In genomic region chr4:170007113-170007512, GRCh38 we compare ENCODE assay signal across 23 cellular contexts. TPM values are rescaled to one million over a fixed set of nuclear protein-coding genes. Genes with fewer than 3 reads are reported as not detected.
A peak's percentile ranks its signal among the peaks of the same experiment; 100 is the strongest.
DNase-seq lines count a peak whose midpoint lies in the region; ATAC-seq, FAIRE-seq and TF ChIP-seq lines count a peak whose summit lies in the region.
"Had no signal": no experiment of that assay in that cellular context is flagged by ENCODE, and none has a peak within 500 bp of the region (broad histone marks: within the 10 kb centered on the region; RNA-seq: fewer than 3 reads in every experiment).

No MANE protein-coding gene starts in this region.

- FAIRE-seq in RCC 7860 (lab: Jason Lieb, UNC) (peak; percentile 86), K562 (lab: Jason Lieb, UNC) (peak; percentile 94), kidney (lab: Jason Lieb, UNC) (no peak)
- FAIRE-seq: H54, TTC549 had no signal

- no TSS peak for BruUV-seq in K562 (replicated peaks; lab: Mats Ljungman, UMichigan)

- H3K4me1 ChIP-seq in K562 (replicated peaks in 1 of 2; ENCODE audit: control insufficient read depth in 2 of 2, insufficient read depth in 2 of 2, low read length in 2 of 2) (peaks cover 0 to 13% of the 10 kb centered on the region in 2 experiments; a peak in 3 of 5 replicates), gastrocnemius medialis (peaks cover 5 to 50% of the 10 kb centered on the region in 2 donors), kidney (ENCODE audit: control insufficient read depth in 1 of 2, insufficient read depth in 1 of 2, low read depth in 1 of 2, low read length in 2 of 2) (peaks cover 0 to 3% of the 10 kb centered on the region in 2 donors)
- H3K4me1 ChIP-seq in CD8-positive, alpha-beta T cell (ENCODE audit: insufficient read depth, low read length), result no peaks in the 10 kb centered on the region
- H3K4me1 ChIP-seq: BE2C had no signal

- H3K27ac ChIP-seq in K562 (ENCODE audit: extremely low read depth, low read depth, low read length) (no peak overlapping the region), gastrocnemius medialis (peak overlapping the region; percentile 3 to 75 (median 49)), kidney (ENCODE audit: low read depth in 2 of 2, low read length in 2 of 2) (no peak overlapping the region)
- no peak overlapping the region for H3K27ac ChIP-seq in CD8-positive, alpha-beta T cell (ENCODE audit: low read depth, low read length)
- H3K27ac ChIP-seq: SK-N-MC had no signal

- 2% methylated on average over 4 of the region's 4 CpGs for WGBS in K562 (ENCODE audit: insufficient coverage, low coverage, missing lambda C conversion rate)

- no peak overlapping the region for H3K4me3 ChIP-seq in K562
- no peak overlapping the region for H3K4me3 ChIP-seq in gastrocnemius medialis
- H3K4me3 ChIP-seq in CD8-positive, alpha-beta T cell (ENCODE audit: low read depth, low read length), result no peak overlapping the region
- H3K4me3 ChIP-seq in kidney (ENCODE audit: low read length in 2 of 2), result no peak overlapping the region
- H3K4me3 ChIP-seq: SK-N-MC had no signal

- ATAC-seq in K562, result peak; percentile 96
- ATAC-seq in gastrocnemius medialis, result peak; percentile 52 to 57
- no peak for ATAC-seq in activated naive CD4-positive, alpha-beta T cell treated with anti-CD3 and anti-CD28 coated beads, Interleukin-2, amount 50 U/mL, for 72 hours
- ATAC-seq in CD8-positive, alpha-beta T cell, result no peak
- ATAC-seq in HG03196 (IDR thresholded peaks at IDR 0.05; ENCODE audit: unreplicated experiment), result no peak

- H3K9ac ChIP-seq in K562 (ENCODE audit: insufficient read depth in 1 of 2, low read depth in 2 of 2, low read length in 2 of 2) (no peak overlapping the region), kidney (ENCODE audit: low read length in 2 of 2) (no peak overlapping the region)

- no peak for TF ChIP-seq POLR2A in K562 (conservative IDR thresholded peaks at IDR 0.05)
- no peak for TF ChIP-seq POLR2A in gastrocnemius medialis (IDR thresholded peaks at IDR 0.05)

- no peaks in the 10 kb centered on the region for H3K36me3 Mint-ChIP-seq in activated naive CD4-positive, alpha-beta T cell treated with anti-CD3 and anti-CD28 coated beads, Interleukin-2, amount 50 U/mL, for 72 hours
- no peaks in the 10 kb centered on the region for H3K36me3 Mint-ChIP-seq in CD8-positive, alpha-beta T cell
- H3K36me3 Mint-ChIP-seq: activated naive CD4-positive, alpha-beta T cell treated with anti-CD3 and anti-CD28 coated beads, Interleukin-2, amount 10 ng/mL, durations not matched to agents 7 days and 5 days; memory B cell had no signal

- H3K36me3 ChIP-seq in K562 (ENCODE audit: control insufficient read depth, insufficient read depth, low read length) (no peaks in the 10 kb centered on the region), gastrocnemius medialis (no peaks in the 10 kb centered on the region), kidney (ENCODE audit: control insufficient read depth in 1 of 2, insufficient read depth in 2 of 2, low read length in 2 of 2) (no peaks in the 10 kb centered on the region)
- no peaks in the 10 kb centered on the region for H3K36me3 ChIP-seq in CD8-positive, alpha-beta T cell (ENCODE audit: insufficient read depth, low read length)
- H3K36me3 ChIP-seq: BE2C had no signal

- H3K4me1 Mint-ChIP-seq in CD8-positive, alpha-beta T cell (ENCODE audit: low read depth), result peaks cover 9% of the 10 kb centered on the region
- H3K4me1 Mint-ChIP-seq: activated naive CD4-positive, alpha-beta T cell treated with anti-CD3 and anti-CD28 coated beads, Interleukin-2, amount 10 ng/mL, durations not matched to agents 7 days and 5 days had no signal

- in situ Hi-C loops in K562 (cut with MboI), result no loop called here
- in situ Hi-C loops in gastrocnemius medialis (cut with MboI; ENCODE audit: low sequenced_read_pairs in 4 of 4), result no loop called here

- CTCF ChIA-PET in K562 (lab: Yijun Ruan, JAX; ENCODE audit: low intra/inter-chr PET ratio), result no interaction called here
- CTCF ChIA-PET in CD8-positive, alpha-beta T cell (lab: Charles Lee), result interaction anchor here (1.1 kb wide), 1 partner anchor 197 kb away, joined by 3 read pairs; no protein-coding TSS in a partner anchor

- H3K79me2 ChIP-seq in K562 (ENCODE audit: control insufficient read depth, insufficient read depth, low read length), result no peaks in the 10 kb centered on the region

- H4K20me1 ChIP-seq in K562 (replicated peaks; ENCODE audit: control insufficient read depth, insufficient read depth, low read length), result no peaks in the 10 kb centered on the region

- DNase-seq in HUDEP-2 (lab: John Stamatoyannopoulos, UW; ENCODE audit: unreplicated experiment in 76 of 76) (peak in 72 of 76 experiments; percentile 8 to 89 (median 64)), RCC 7860 (ENCODE audit: low spot score) (peak; percentile 68), K562 (ENCODE audit: extremely low read depth in 1 of 4, low spot score in 3 of 4) (peak; percentile 63 to 80 (median 66)), gastrocnemius medialis (peak; percentile 10 to 22), kidney (no peak)
- no peak for DNase-seq in activated naive CD4-positive, alpha-beta T cell treated with anti-CD3 and anti-CD28 coated beads, Interleukin-2, amount 50 U/mL, for 72 hours (ENCODE audit: low spot score in 2 of 2)
- no peak for DNase-seq in CD8-positive, alpha-beta T cell
- DNase-seq: activated naive CD4-positive, alpha-beta T cell treated with anti-CD3 and anti-CD28 coated beads, Interleukin-2, amount 10 ng/mL, durations not matched to agents 7 days and 5 days; BE2C; dermis blood vessel endothelial cell; glutamatergic neuron; islet precursor cell; NCI-H1436 treated with DMSO at 0.1 percent for 48 hours; NCI-H345; nephron progenitor cell; trophoblast cell had no signal

- H3K9me3 Mint-ChIP-seq in activated naive CD4-positive, alpha-beta T cell treated with anti-CD3 and anti-CD28 coated beads, Interleukin-2, amount 50 U/mL, for 72 hours, result no peaks in the 10 kb centered on the region
- H3K9me3 Mint-ChIP-seq in CD8-positive, alpha-beta T cell, result no peaks in the 10 kb centered on the region
- H3K9me3 Mint-ChIP-seq: activated naive CD4-positive, alpha-beta T cell treated with anti-CD3 and anti-CD28 coated beads, Interleukin-2, amount 10 ng/mL, durations not matched to agents 7 days and 5 days had no signal

- no peak overlapping the region for H3K4me3 Mint-ChIP-seq in CD8-positive, alpha-beta T cell
- H3K4me3 Mint-ChIP-seq: activated naive CD4-positive, alpha-beta T cell treated with anti-CD3 and anti-CD28 coated beads, Interleukin-2, amount 10 ng/mL, durations not matched to agents 7 days and 5 days; memory B cell; nephron progenitor cell had no signal

- TF ChIP-seq CTCF in K562 (IDR thresholded peaks at IDR 0.05 in 2 of 3, conservative IDR thresholded peaks at IDR 0.05 in 1 of 3; ENCODE audit: insufficient read depth in 2 of 3, low read depth in 1 of 3, low read length in 3 of 3) (no peak), gastrocnemius medialis (IDR thresholded peaks at IDR 0.05 in 4 of 5, conservative IDR thresholded peaks at IDR 0.05 in 1 of 5) (no peak), kidney (IDR thresholded peaks at IDR 0.05; ENCODE audit: borderline replicate concordance, extremely low read depth, insufficient read depth) (no peak)
- no peak for TF ChIP-seq CTCF in CD8-positive, alpha-beta T cell (IDR thresholded peaks at IDR 0.05)

- TF ChIP-seq RAD21 in K562 (CRISPR knock-in tag; conservative IDR thresholded peaks at IDR 0.05 in 1 of 2, IDR thresholded peaks at IDR 0.05 in 1 of 2), result 0 out of 4 replicates have a peak, but pooled peaks of 1 of the 2 experiments have one; percentile 19

- H2AFZ ChIP-seq in K562 (ENCODE audit: low read depth, low read length), result no peak overlapping the region

- H3K27ac Mint-ChIP-seq in activated naive CD4-positive, alpha-beta T cell treated with anti-CD3 and anti-CD28 coated beads, Interleukin-2, amount 50 U/mL, for 72 hours, result no peak overlapping the region
- H3K27ac Mint-ChIP-seq in CD8-positive, alpha-beta T cell, result no peak overlapping the region
- H3K27ac Mint-ChIP-seq: activated naive CD4-positive, alpha-beta T cell treated with anti-CD3 and anti-CD28 coated beads, Interleukin-2, amount 10 ng/mL, durations not matched to agents 7 days and 5 days; memory B cell; nephron progenitor cell; progenitor cell of endocrine pancreas had no signal

- peak; percentile 94 for TF ChIP-seq EP300 in K562 (IDR thresholded peaks at IDR 0.05; ENCODE audit: low read length)

- H3K27me3 Mint-ChIP-seq in CD8-positive, alpha-beta T cell (ENCODE audit: low read depth), result peaks cover 5% of the 10 kb centered on the region
- H3K27me3 Mint-ChIP-seq: brain, progenitor cell of endocrine pancreas had no signal

- intact Hi-C loops in K562 (cut with micrococcal nuclease) (loop anchor here (2.0 kb wide), 1 partner anchor 20 kb away; the partner anchor contains the start of gene MFAP3L), gastrocnemius medialis (cut with DNase I; ENCODE audit: low total_unique reads) (loop anchor here (10.0 kb wide), 1 partner anchor 102 kb away; no protein-coding TSS in a partner anchor), kidney (cut with DNase I) (no loop called here)
- intact Hi-C loops in CD8-positive, alpha-beta T cell (cut with DNase I, micrococcal nuclease), result no loop called here

- H3K9me3 ChIP-seq in K562 (replicated peaks; ENCODE audit: control insufficient read depth, insufficient read depth, low read depth, low read length), result no peaks in the 10 kb centered on the region
- H3K9me3 ChIP-seq in gastrocnemius medialis, result no peaks in the 10 kb centered on the region
- H3K9me3 ChIP-seq in CD8-positive, alpha-beta T cell (ENCODE audit: low read length), result no peaks in the 10 kb centered on the region
- H3K9me3 ChIP-seq in kidney (ENCODE audit: control insufficient read depth in 1 of 2, low read length in 2 of 2), result no peaks in the 10 kb centered on the region
- H3K9me3 ChIP-seq: BE2C had no signal

- POLR2A ChIA-PET in K562 (lab: Yijun Ruan, JAX), result interaction anchor here (0.7 kb wide), 1 partner anchor 334 kb away, joined by 4 read pairs; no protein-coding TSS in a partner anchor
- POLR2A ChIA-PET in CD8-positive, alpha-beta T cell (lab: Charles Lee), result no interaction called here

- H3K4me2 ChIP-seq in K562 (ENCODE audit: insufficient read depth, low read length), result peak overlapping the region; percentile 53; the same call in 1 of the 2 replicates

- no peaks in the 10 kb centered on the region; a peak in 1 of 5 replicates for H3K27me3 ChIP-seq in K562 (ENCODE audit: control insufficient read depth in 2 of 2, insufficient read depth in 2 of 2, low read length in 2 of 2)
- H3K27me3 ChIP-seq in gastrocnemius medialis, result no peaks in the 10 kb centered on the region
- H3K27me3 ChIP-seq in CD8-positive, alpha-beta T cell (ENCODE audit: insufficient read depth, low read length), result no peaks in the 10 kb centered on the region
- H3K27me3 ChIP-seq: BE2C had no signal

- H3K9me1 ChIP-seq in K562 (ENCODE audit: control insufficient read depth, insufficient read depth, low read length), result no peaks in the 10 kb centered on the region

RNA-seq across cellular contexts. Expression of gene MFAP3L, which starts 19.1 kb away (rescaled TPM):
- total RNA-seq in K562 (2011; cell fraction: chromatin; rRNA removed; ENCODE audit: low replicate concordance), result not detected in 2 replicates
- total RNA-seq in K562 (2011; cell fraction: nucleolus; rRNA removed), result not detected in 2 replicates
- 0.73 TPM in 1 of 2 replicates, not detected in the other for total RNA-seq in K562 (2011; cell fraction: nucleoplasm; rRNA removed)
- total RNA-seq in K562 (2014; rRNA removed), result 0.09 and 0.16 TPM in 2 replicates
- total RNA-seq in K562 (2014; rRNA removed; fragmentation: Illumina TruSeq; extraction: Trizol), result 0.18 and 0.19 TPM in 2 replicates
- 0.15 and 0.25 TPM in 2 replicates for total RNA-seq in K562 (2015; rRNA removed; fragmentation: Illumina TruSeq; extraction: Trizol)
- 0.31 TPM in 1 of 2 replicates, not detected in the other for total RNA-seq in K562 (2021)
- polyA plus RNA-seq in K562 (2011; rRNA removed), result 0.22 TPM in 1 of 2 replicates, not detected in the other
- not detected in 2 replicates for polyA plus RNA-seq in K562 (2011; cell fraction: cytosol; rRNA removed)
- not detected in 2 replicates for polyA plus RNA-seq in K562 (2011; cell fraction: nucleus; rRNA removed)
- 0.08 and 0.53 TPM in 2 replicates for polyA plus RNA-seq in K562 (2012)
- polyA plus RNA-seq in K562 (2014; fragmentation: Illumina TruSeq; extraction: Trizol), result 0.21 TPM in 1 of 2 replicates, not detected in the other
- polyA plus RNA-seq in K562 (2014; fragmentation: Nextera tagmentation; extraction: Ambion mirVana), result under 1 TPM; 0.06 to 0.23 TPM
- polyA plus RNA-seq in K562 (2014; rRNA removed), result 0.32 TPM in 1 of 2 replicates, not detected in the other
- polyA minus RNA-seq in K562 (2011; rRNA and poly(A)+ RNA removed), result not detected in 2 replicates
- polyA minus RNA-seq in K562 (2011; cell fraction: cytosol; rRNA and poly(A)+ RNA removed), result not detected in 2 replicates
- 0.22 TPM in 1 of 2 replicates, not detected in the other for polyA minus RNA-seq in K562 (2011; cell fraction: nucleus; rRNA and poly(A)+ RNA removed)
- 10 to 100 TPM in 1 of 4 donors, 1 to 10 TPM in 3; 3.2 to 11.3 (median 4.6) TPM for total RNA-seq in gastrocnemius medialis
- total RNA-seq in activated naive CD4-positive, alpha-beta T cell treated with anti-CD3 and anti-CD28 coated beads, Interleukin-2, amount 50 U/mL, for 72 hours, result 1 to 10 TPM in 1 of 2 donors, under 1 TPM in 1; 0.86 to 2.1 TPM
- 1 to 10 TPM; 1.4 TPM for total RNA-seq in CD8-positive, alpha-beta T cell
- total RNA-seq in kidney, result 35.1 TPM
- 18.4 TPM for polyA plus RNA-seq in kidney (ENCODE audit: insufficient read depth, low read depth, low replicate concordance)

Comparison
In these comparisons a context has a peak if more than half of its experiments do, and no peak if none do; other contexts are left out.
1. DNase-seq: peak in HUDEP-2 (72 of 76), RCC 7860 (single experiment), K562 (4 of 4) and gastrocnemius medialis (2 of 2); none in activated naive CD4-positive, alpha-beta T cell treated with anti-CD3 and anti-CD28 coated beads, Interleukin-2, amount 50 U/mL, for 72 hours (0 of 2), CD8-positive, alpha-beta T cell (0 of 7) and kidney (single experiment).
2. ATAC-seq: peak in K562 (single experiment) and gastrocnemius medialis (2 of 2); none in activated naive CD4-positive, alpha-beta T cell treated with anti-CD3 and anti-CD28 coated beads, Interleukin-2, amount 50 U/mL, for 72 hours (0 of 2), CD8-positive, alpha-beta T cell (single experiment) and HG03196 (single experiment).
3. H3K27ac ChIP-seq: peak in gastrocnemius medialis (4 of 4); none in K562 (single experiment), CD8-positive, alpha-beta T cell (single experiment) and kidney (0 of 2).
4. intact Hi-C loops: an anchor here in K562 (2.0 kb wide) and gastrocnemius medialis (10.0 kb wide); none called in CD8-positive, alpha-beta T cell and kidney.